In the genomic region with DNA sequence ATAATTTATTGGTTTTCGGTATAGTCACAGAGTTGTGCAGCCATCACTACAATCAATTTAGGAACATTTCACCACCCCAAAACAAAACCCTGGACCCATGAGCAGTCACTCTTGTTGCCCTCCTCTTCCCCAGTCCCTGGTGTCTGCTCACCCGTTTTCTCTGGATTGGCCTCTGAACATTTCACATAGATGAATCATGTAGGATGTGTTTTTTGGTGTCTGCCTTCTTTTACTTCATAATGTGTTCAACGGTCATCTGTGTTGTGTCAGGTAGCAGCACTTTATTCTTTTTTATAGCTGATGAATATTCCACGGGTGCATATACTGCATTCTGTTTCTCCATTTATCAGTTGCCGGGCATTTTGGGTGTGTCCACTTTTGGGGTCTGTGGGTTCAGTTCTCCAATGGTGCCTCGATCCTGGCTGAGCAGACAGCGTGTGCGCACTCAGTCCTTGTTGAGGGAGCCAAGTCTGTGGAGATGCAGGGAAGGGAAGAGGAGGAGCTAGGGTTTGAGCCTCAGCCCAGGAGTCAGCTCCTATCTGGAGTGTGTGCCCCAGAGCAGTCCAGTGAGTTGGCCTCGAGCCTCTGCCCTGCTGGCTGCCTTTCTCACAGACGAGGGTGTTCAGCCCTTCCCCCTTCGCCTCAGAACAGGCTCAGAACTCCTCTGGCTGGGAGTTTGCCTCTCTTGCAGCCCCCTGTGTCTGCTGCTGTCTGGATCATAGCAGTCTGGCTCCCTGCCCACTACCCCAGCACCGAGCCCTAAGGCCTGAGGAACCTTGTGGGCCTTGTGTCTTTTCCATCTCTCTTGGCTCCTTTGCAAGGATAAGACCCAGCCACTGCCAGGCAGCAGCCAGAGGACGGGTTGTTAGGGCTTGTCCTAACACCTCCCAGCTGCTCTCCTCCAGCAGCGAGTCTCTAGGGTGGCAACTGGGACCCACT, we compare ENCODE assay signal across 8 cellular contexts. TPM values are rescaled to one million over a fixed set of nuclear protein-coding genes. Genes with fewer than 3 reads are reported as not detected.
DNase-seq lines count a peak whose midpoint lies in the region; ATAC-seq, FAIRE-seq and TF ChIP-seq lines count a peak whose summit lies in the region.

No MANE protein-coding gene starts in this region.

- H3K9me3 Mint-ChIP-seq in IgD-negative memory B cell (no peaks in the 10 kb centered on the region), astrocyte (ENCODE audit: unreplicated experiment) (peaks cover 2% of the 10 kb centered on the region)
- H3K9me3 Mint-ChIP-seq in stimulated activated effector memory CD8-positive, alpha-beta T cell treated with anti-CD3 and anti-CD28 coated beads, Interleukin-12 subunit alpha, Interleukin-12 subunit beta, amount 100 ng/mL, for 72 hours = no peaks in the 10 kb centered on the region

- TF ChIP-seq CTCF in astrocyte (IDR thresholded peaks at IDR 0.05; ENCODE audit: insufficient read depth, low read depth, low read length) = no peak

- DNase-seq in astrocyte (ENCODE audit: low read depth) (peak; percentile 69), hypothalamus (lab: John Stamatoyannopoulos, UW) (peak in 37 of 51 donors; percentile 11 to 80 (median 40)), NCI-H1417 (lab: John Stamatoyannopoulos, UW) (no peak), NCI-H146 treated with DMSO at 0.1 percent for 48 hours (lab: John Stamatoyannopoulos, UW; ENCODE audit: unreplicated experiment) (no peak)
- no peak for DNase-seq in stimulated activated effector memory CD8-positive, alpha-beta T cell treated with anti-CD3 and anti-CD28 coated beads, Interleukin-12 subunit alpha, Interleukin-12 subunit beta, amount 100 ng/mL, for 72 hours (ENCODE audit: low spot score in 2 of 2)

- H3K4me3 Mint-ChIP-seq in IgD-negative memory B cell (peak overlapping the region; percentile 61 to 98 (median 89)), astrocyte (ENCODE audit: unreplicated experiment) (peak overlapping the region; percentile 86)
- H3K4me3 Mint-ChIP-seq in stimulated activated effector memory CD8-positive, alpha-beta T cell treated with anti-CD3 and anti-CD28 coated beads, Interleukin-12 subunit alpha, Interleukin-12 subunit beta, amount 100 ng/mL, for 72 hours = peak overlapping the region; percentile 76

- H3K4me1 ChIP-seq in astrocyte (ENCODE audit: insufficient read depth, low read length) = peaks cover 39% of the 10 kb centered on the region

- H3K27me3 Mint-ChIP-seq in IgD-negative memory B cell (no peaks in the 10 kb centered on the region), astrocyte (ENCODE audit: low read depth, unreplicated experiment) (peaks cover 6% of the 10 kb centered on the region)

- peak overlapping the region; percentile 1 for H3K27ac ChIP-seq in astrocyte (ENCODE audit: low read depth, low read length)

- H4K20me1 ChIP-seq in astrocyte (ENCODE audit: insufficient read depth, low read length) = peaks cover 13% of the 10 kb centered on the region

- H3K4me3 ChIP-seq in astrocyte (ENCODE audit: insufficient read depth, low read depth, low read length) = peak overlapping the region; percentile 31

- FAIRE-seq in astrocyte (lab: Jason Lieb, UNC) = no peak

- H3K4me1 Mint-ChIP-seq in IgD-negative memory B cell = peaks cover 17 to 49% (median 33%) of the 10 kb centered on the region in 3 donors
- H3K4me1 Mint-ChIP-seq in astrocyte (ENCODE audit: low read depth, unreplicated experiment) = peaks cover 34% of the 10 kb centered on the region
- peaks cover 65% of the 10 kb centered on the region for H3K4me1 Mint-ChIP-seq in stimulated activated effector memory CD8-positive, alpha-beta T cell treated with anti-CD3 and anti-CD28 coated beads, Interleukin-12 subunit alpha, Interleukin-12 subunit beta, amount 100 ng/mL, for 72 hours

- H3K36me3 Mint-ChIP-seq in IgD-negative memory B cell (peaks cover 2% of the 10 kb centered on the region), astrocyte (ENCODE audit: low read depth, unreplicated experiment) (peaks cover 8% of the 10 kb centered on the region)
- H3K36me3 Mint-ChIP-seq in stimulated activated effector memory CD8-positive, alpha-beta T cell treated with anti-CD3 and anti-CD28 coated beads, Interleukin-12 subunit alpha, Interleukin-12 subunit beta, amount 100 ng/mL, for 72 hours = peaks cover 75% of the 10 kb centered on the region

- peak overlapping the region; percentile 85 for H3K4me2 ChIP-seq in astrocyte (ENCODE audit: low read length)

- H3K27ac Mint-ChIP-seq in IgD-negative memory B cell (peak overlapping the region; percentile 89 to 95 (median 92)), astrocyte (ENCODE audit: unreplicated experiment) (peak overlapping the region; percentile 83)
- H3K27ac Mint-ChIP-seq in stimulated activated effector memory CD8-positive, alpha-beta T cell treated with anti-CD3 and anti-CD28 coated beads, Interleukin-12 subunit alpha, Interleukin-12 subunit beta, amount 100 ng/mL, for 72 hours = peak overlapping the region; percentile 91

- H3K79me2 ChIP-seq in astrocyte (ENCODE audit: insufficient read depth, low read length) = peaks cover 53% of the 10 kb centered on the region

- H3K9ac ChIP-seq in astrocyte (ENCODE audit: low read length) = no peak overlapping the region

- no peaks in the 10 kb centered on the region for H3K9me3 ChIP-seq in astrocyte (ENCODE audit: insufficient read depth, low read depth, low read length)

- H2AFZ ChIP-seq in astrocyte (ENCODE audit: low read depth, low read length) = peak overlapping the region; percentile 40

- H3K27me3 ChIP-seq in astrocyte (ENCODE audit: insufficient read depth, low read length) = no peaks in the 10 kb centered on the region

- no peak for ATAC-seq in stimulated activated effector memory CD8-positive, alpha-beta T cell treated with anti-CD3 and anti-CD28 coated beads, Interleukin-12 subunit alpha, Interleukin-12 subunit beta, amount 100 ng/mL, for 72 hours
- ATAC-seq in HG02884 (IDR thresholded peaks at IDR 0.05; ENCODE audit: unreplicated experiment) (no peak), GM21786 (IDR thresholded peaks at IDR 0.05; ENCODE audit: unreplicated experiment) (no peak)

- peaks cover 19% of the 10 kb centered on the region for H3K36me3 ChIP-seq in astrocyte (ENCODE audit: insufficient read depth, low read length)

RNA-seq across cellular contexts. Expression of a gene that starts 18.0 kb away (rescaled TPM):
- 40.9 TPM for polyA plus RNA-seq in IgD-negative memory B cell
- total RNA-seq in astrocyte = 9.0 and 11.5 TPM in 2 replicates

Comparison
In these comparisons a context has a peak if more than half of its experiments do, and no peak if none do; other contexts are left out.
1. DNase-seq: peak in astrocyte (single experiment) and hypothalamus (37 of 51); none in stimulated activated effector memory CD8-positive, alpha-beta T cell treated with anti-CD3 and anti-CD28 coated beads, Interleukin-12 subunit alpha, Interleukin-12 subunit beta, amount 100 ng/mL, for 72 hours (0 of 2), NCI-H1417 (0 of 3) and NCI-H146 treated with DMSO at 0.1 percent for 48 hours (single experiment).
2. Peak in every context shown above with its lines, with median percentiles within 50 percentile points of each other: H3K27ac Mint-ChIP-seq and H3K4me3 Mint-ChIP-seq.